ENCODE assay signal across 8 cellular contexts in genomic region chr12:49705479-49706267, GRCh38. TPM values are rescaled to one million over a fixed set of nuclear protein-coding genes. Genes with fewer than 3 reads are reported as not detected.
DNase-seq lines count a peak whose midpoint lies in the region; ATAC-seq and TF ChIP-seq lines count a peak whose summit lies in the region.

No MANE protein-coding gene starts in this region.

- no peaks in the 10 kb centered on the region for H3K9me2 ChIP-seq in SU-DHL-6 (replicated peaks; ENCODE audit: insufficient read depth, low read length)

- no peak overlapping the region for H2AFZ ChIP-seq in SU-DHL-6 (ENCODE audit: low read depth, low read length, severe bottlenecking)

- peak; percentile 74 for DNase-seq in Right ventricle myocardium inferior (ENCODE audit: missing footprints)
- DNase-seq in cardiac septum (ENCODE audit: low spot score): no peak
- no peak for DNase-seq in epidermal melanocyte (ENCODE audit: insufficient read length, low spot score)

- WGBS in ectodermal cell, 2 experiments: 40 to 53% methylated on average over 13 of the region's 13 CpGs
- WGBS in thymus: 80% methylated on average over 13 of the region's 13 CpGs

- H3K4me1 ChIP-seq in ectodermal cell (ENCODE audit: control insufficient read depth, insufficient read depth, low read length): peaks cover 18% of the 10 kb centered on the region
- H3K4me1 ChIP-seq in mononuclear cell (ENCODE audit: insufficient read depth, low read length): peaks cover 53% of the 10 kb centered on the region
- peaks cover 18% of the 10 kb centered on the region for H3K4me1 ChIP-seq in thymus (ENCODE audit: control insufficient read depth, insufficient read depth, low read length)

- ATAC-seq in Right ventricle myocardium inferior: no peak
- ATAC-seq in HG02884 (IDR thresholded peaks at IDR 0.05; ENCODE audit: unreplicated experiment): no peak

- TF ChIP-seq CTCF in SU-DHL-6 (IDR thresholded peaks at IDR 0.05; ENCODE audit: insufficient read depth, low read length, poor library complexity, severe bottlenecking): no peak

- H3F3A ChIP-seq in SU-DHL-6 (ENCODE audit: insufficient read depth): 0 out of 2 replicates have a peak, but pooled peaks cover 5% of the 10 kb centered on the region

- intact Hi-C loops in Right ventricle myocardium inferior (cut with DNase I): loop anchor here (2.0 kb wide), 1 partner anchor 31 kb away; no protein-coding TSS in a partner anchor
- intact Hi-C loops in cardiac septum (cut with DNase I): loop anchor here (2.0 kb wide), 1 partner anchor 31 kb away; no protein-coding TSS in a partner anchor

- H4K20me1 ChIP-seq in SU-DHL-6 (ENCODE audit: low read depth, low read length): peaks cover 3% of the 10 kb centered on the region; the same call in 1 of the 2 replicates

- H3K4me2 ChIP-seq in SU-DHL-6 (ENCODE audit: low read depth, low read length, poor library complexity, severe bottlenecking): peak overlapping the region; percentile 62

- H3K36me3 ChIP-seq in SU-DHL-6 (ENCODE audit: low read length) (no peaks in the 10 kb centered on the region), ectodermal cell (ENCODE audit: control insufficient read depth, insufficient read depth, low read length) (no peaks in the 10 kb centered on the region), thymus (ENCODE audit: control insufficient read depth, insufficient read depth) (no peaks in the 10 kb centered on the region)

- H3K79me2 ChIP-seq in SU-DHL-6 (ENCODE audit: insufficient read depth, low read length): peaks cover 37% of the 10 kb centered on the region

- H3K27me3 ChIP-seq in SU-DHL-6 (ENCODE audit: low read length) (no peaks in the 10 kb centered on the region), ectodermal cell (ENCODE audit: control insufficient read depth, insufficient read depth, low read length, poor library complexity, severe bottlenecking) (peaks cover 24% of the 10 kb centered on the region), mononuclear cell (ENCODE audit: insufficient read depth, low read length) (no peaks in the 10 kb centered on the region), thymus (ENCODE audit: control insufficient read depth, insufficient read depth) (no peaks in the 10 kb centered on the region)

- H3K27ac ChIP-seq in SU-DHL-6 (ENCODE audit: low read depth, low read length) (no peak overlapping the region), ectodermal cell (ENCODE audit: insufficient read depth, low read depth, low read length, poor library complexity, severe bottlenecking) (no peak overlapping the region), thymus (ENCODE audit: low read depth) (peak overlapping the region; percentile 33)

- no peaks in the 10 kb centered on the region for H3K9me3 ChIP-seq in SU-DHL-6 (ENCODE audit: insufficient read depth, low read length)
- H3K9me3 ChIP-seq in ectodermal cell (ENCODE audit: control insufficient read depth, low read length): no peaks in the 10 kb centered on the region
- no peaks in the 10 kb centered on the region for H3K9me3 ChIP-seq in mononuclear cell (ENCODE audit: low read depth, low read length)
- H3K9me3 ChIP-seq in thymus (ENCODE audit: control insufficient read depth): no peaks in the 10 kb centered on the region

- H3K4me3 ChIP-seq in SU-DHL-6 (ENCODE audit: insufficient read depth, low read length, poor library complexity, severe bottlenecking) (peak overlapping the region; percentile 67), ectodermal cell (ENCODE audit: insufficient read depth, low read depth, low read length) (peak overlapping the region; percentile 68), mononuclear cell (ENCODE audit: low read length) (peak overlapping the region; percentile 70), thymus (ENCODE audit: low read length) (peak overlapping the region; percentile 7)

- peak overlapping the region; percentile 85 for H3K9ac ChIP-seq in SU-DHL-6 (ENCODE audit: low read length)

RNA-seq across cellular contexts. Expression of gene FMNL3, which starts 1.5 kb away (rescaled TPM):
- total RNA-seq in Right ventricle myocardium inferior (10.8 TPM), cardiac septum (19.8 TPM), mononuclear cell (19.8 TPM)
- 17.9 TPM for polyA plus RNA-seq in ectodermal cell (2013, experiment 1 of 4)
- polyA plus RNA-seq in ectodermal cell (2013, experiment 2 of 4): 19.8 TPM
- polyA plus RNA-seq in ectodermal cell (2013, experiment 3 of 4): 11.4 TPM
- polyA plus RNA-seq in ectodermal cell (2013, experiment 4 of 4): 13.5 TPM
- 9.8 TPM for polyA plus RNA-seq in thymus

RNA-seq across cellular contexts. Expression of gene TMBIM6, which starts 35.7 kb away (rescaled TPM):
- 275 TPM for total RNA-seq in Right ventricle myocardium inferior
- total RNA-seq in cardiac septum: 191 TPM
- 340 TPM for polyA plus RNA-seq in ectodermal cell (2013, experiment 1 of 4)
- polyA plus RNA-seq in ectodermal cell (2013, experiment 2 of 4): 367 TPM
- 278 TPM for polyA plus RNA-seq in ectodermal cell (2013, experiment 3 of 4)
- 322 TPM for polyA plus RNA-seq in ectodermal cell (2013, experiment 4 of 4)
- total RNA-seq in mononuclear cell: 288 TPM
- 161 TPM for polyA plus RNA-seq in thymus

Comparison
In these comparisons a context has a peak if more than half of its experiments do, and no peak if none do; other contexts are left out.
1. H3K4me3 ChIP-seq: peak in every context shown above with its lines; median percentile 70 in mononuclear cell; 68 in ectodermal cell; 67 in SU-DHL-6; 7 in thymus.